In genomic region chr13:102311901-102312300, GRCh38 we compare ENCODE assay signal across 14 cellular contexts.
DNase-seq lines count a peak whose midpoint lies in the region; ATAC-seq and TF ChIP-seq lines count a peak whose summit lies in the region.
"Had no signal": no experiment of that assay in that cellular context is flagged by ENCODE, and none has a peak within 500 bp of the region (broad histone marks: within the 10 kb centered on the region; RNA-seq: fewer than 3 reads in every experiment).

No MANE protein-coding gene starts in this region.

- POLR2A ChIA-PET in CD4-positive, alpha-beta memory T cell (lab: Charles Lee; ENCODE audit: partially characterized antibody): no interaction called here

- CTCF ChIA-PET in CD4-positive, alpha-beta memory T cell (lab: Charles Lee; ENCODE audit: partially characterized antibody): no interaction called here

- peaks cover 3 to 4% of the 10 kb centered on the region in 2 donors for H3K27me3 Mint-ChIP-seq in CD4-positive, alpha-beta memory T cell
- peaks cover 16% of the 10 kb centered on the region for H3K27me3 Mint-ChIP-seq in T-helper 17 cell
- H3K27me3 Mint-ChIP-seq: activated naive CD8-positive, alpha-beta T cell treated with anti-CD3 and anti-CD28 coated beads, Interleukin-2, amount 10 ng/mL, durations not matched to agents 7 days and 5 days had no signal

- H3K4me3 ChIP-seq in right atrium auricular region: peak overlapping the region in 1 of 2 donors; percentile 9
- H3K4me3 ChIP-seq in CD4-positive, alpha-beta memory T cell (ENCODE audit: low read length in 2 of 2): no peak overlapping the region
- H3K4me3 ChIP-seq: tibial artery had no signal

- H3K9me3 Mint-ChIP-seq in CD4-positive, alpha-beta memory T cell: no peaks in the 10 kb centered on the region
- H3K9me3 Mint-ChIP-seq: activated naive CD8-positive, alpha-beta T cell treated with anti-CD3 and anti-CD28 coated beads, Interleukin-2, amount 10 ng/mL, durations not matched to agents 7 days and 5 days had no signal

- DNase-seq in right atrium auricular region (ENCODE audit: low spot score) (no peak), Right ventricle myocardium inferior (ENCODE audit: missing footprints) (no peak), NCI-H1694 treated with DMSO at 0.1 percent for 48 hours (lab: John Stamatoyannopoulos, UW) (no peak), T-helper 17 cell (no peak), hepatic stellate cell (ENCODE audit: low spot score) (no peak)
- DNase-seq in CD4-positive, alpha-beta memory T cell: no peak
- DNase-seq: ACHN; activated CD4-positive, alpha-beta T cell treated with anti-CD3 and anti-CD28 coated beads for 1 hour; activated naive CD8-positive, alpha-beta T cell treated with anti-CD3 and anti-CD28 coated beads, Interleukin-2, amount 10 ng/mL, durations not matched to agents 7 days and 5 days; central memory CD4-positive, alpha-beta T cell; posterior cingulate gyrus; tibial artery had no signal

- peaks cover 0 to 6% (median 5%) of the 10 kb centered on the region in 4 donors for H3K4me1 Mint-ChIP-seq in CD4-positive, alpha-beta memory T cell
- H3K4me1 Mint-ChIP-seq in T-helper 17 cell: peaks cover 4% of the 10 kb centered on the region
- H3K4me1 Mint-ChIP-seq: activated naive CD8-positive, alpha-beta T cell treated with anti-CD3 and anti-CD28 coated beads, Interleukin-2, amount 10 ng/mL, durations not matched to agents 7 days and 5 days had no signal

- ATAC-seq in Right ventricle myocardium inferior (no peak), GM21717 (IDR thresholded peaks at IDR 0.05; ENCODE audit: unreplicated experiment) (peak; percentile 81), HG03442 (IDR thresholded peaks at IDR 0.05; ENCODE audit: unreplicated experiment) (peak; percentile 90), T-helper 17 cell (no peak)

- no peaks in the 10 kb centered on the region for H3K36me3 ChIP-seq in right atrium auricular region
- no peaks in the 10 kb centered on the region for H3K36me3 ChIP-seq in CD4-positive, alpha-beta memory T cell (ENCODE audit: insufficient read depth, low read length)
- H3K36me3 ChIP-seq: tibial artery had no signal

- no peaks in the 10 kb centered on the region for H3K9me3 ChIP-seq in right atrium auricular region
- no peaks in the 10 kb centered on the region for H3K9me3 ChIP-seq in CD4-positive, alpha-beta memory T cell (ENCODE audit: control insufficient read depth in 1 of 2, low read length in 2 of 2)
- H3K9me3 ChIP-seq in T-helper 17 cell (ENCODE audit: control insufficient read depth, low read length, poor library complexity, severe bottlenecking): no peaks in the 10 kb centered on the region
- H3K9me3 ChIP-seq: tibial artery had no signal

- H3K36me3 Mint-ChIP-seq in CD4-positive, alpha-beta memory T cell: no peaks in the 10 kb centered on the region
- no peaks in the 10 kb centered on the region for H3K36me3 Mint-ChIP-seq in T-helper 17 cell (ENCODE audit: low read depth)
- H3K36me3 Mint-ChIP-seq: activated naive CD8-positive, alpha-beta T cell treated with anti-CD3 and anti-CD28 coated beads, Interleukin-2, amount 10 ng/mL, durations not matched to agents 7 days and 5 days had no signal

- H3K4me1 ChIP-seq in right atrium auricular region: peaks cover 0 to 36% of the 10 kb centered on the region in 2 donors
- no peaks in the 10 kb centered on the region for H3K4me1 ChIP-seq in CD4-positive, alpha-beta memory T cell (ENCODE audit: insufficient read depth, low read length)

- no peak overlapping the region for H3K4me3 Mint-ChIP-seq in CD4-positive, alpha-beta memory T cell
- no peak overlapping the region for H3K4me3 Mint-ChIP-seq in T-helper 17 cell
- H3K4me3 Mint-ChIP-seq: activated naive CD8-positive, alpha-beta T cell treated with anti-CD3 and anti-CD28 coated beads, Interleukin-2, amount 10 ng/mL, durations not matched to agents 7 days and 5 days had no signal

- TF ChIP-seq CTCF in right atrium auricular region (IDR thresholded peaks at IDR 0.05): no peak

- H3K27ac ChIP-seq in right atrium auricular region: peak overlapping the region; percentile 58 to 76
- H3K27ac ChIP-seq in CD4-positive, alpha-beta memory T cell (ENCODE audit: low read depth, low read length): no peak overlapping the region

- no peaks in the 10 kb centered on the region for H3K27me3 ChIP-seq in right atrium auricular region
- H3K27me3 ChIP-seq in CD4-positive, alpha-beta memory T cell (ENCODE audit: insufficient read depth, low read length): no peaks in the 10 kb centered on the region
- H3K27me3 ChIP-seq: tibial artery had no signal

- intact Hi-C loops in Right ventricle myocardium inferior (cut with DNase I): loop anchor here (5.0 kb wide), 1 partner anchor 80 kb away; no protein-coding TSS in a partner anchor
- intact Hi-C loops in CD4-positive, alpha-beta memory T cell (cut with micrococcal nuclease): no loop called here

- no peak overlapping the region for H3K27ac Mint-ChIP-seq in CD4-positive, alpha-beta memory T cell
- H3K27ac Mint-ChIP-seq in T-helper 17 cell: no peak overlapping the region
- H3K27ac Mint-ChIP-seq: activated naive CD8-positive, alpha-beta T cell treated with anti-CD3 and anti-CD28 coated beads, Interleukin-2, amount 10 ng/mL, durations not matched to agents 7 days and 5 days had no signal

Comparison
In these comparisons a context has a peak if more than half of its experiments do, and no peak if none do; other contexts are left out.
1. ATAC-seq: peak in GM21717 (single experiment) and HG03442 (single experiment); none in Right ventricle myocardium inferior (single experiment) and T-helper 17 cell (single experiment).